In the genomic region with DNA sequence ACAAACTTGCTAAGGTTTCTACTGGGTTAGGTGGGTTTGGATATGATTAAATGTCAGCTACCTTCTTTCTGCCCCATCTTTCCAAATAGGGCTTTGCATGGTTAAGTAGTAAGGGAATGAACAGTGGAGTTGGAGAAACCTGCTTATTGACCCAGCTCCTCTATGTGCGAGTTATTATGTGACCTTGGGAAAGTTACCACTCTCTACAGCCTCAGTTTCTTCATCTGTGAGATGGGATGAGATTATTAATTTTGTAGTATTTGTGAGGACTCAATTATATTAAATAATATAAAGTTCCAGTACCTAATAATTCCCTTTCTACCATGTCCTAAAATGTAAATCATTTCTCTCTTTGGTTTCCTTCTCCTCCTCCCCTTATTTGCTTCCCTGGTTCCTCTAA, we compare ENCODE assay signal across 20 cellular contexts.
"Had no signal": no experiment of that assay in that cellular context is flagged by ENCODE, and none has a peak within 500 bp of the region (broad histone marks: within the 10 kb centered on the region; RNA-seq: fewer than 3 reads in every experiment).

No MANE protein-coding gene starts in this region.

- H3K4me1 ChIP-seq: neural progenitor cell had no signal

- H3K36me3 ChIP-seq: neural progenitor cell, neutrophil, right atrium auricular region, uterus had no signal

- DNase-seq: islet precursor cell; left ventricle myocardium inferior; mesendoderm; naive B cell; natural killer cell; nephron progenitor cell; occipital lobe; spleen; stimulated activated CD4-positive, alpha-beta T cell treated with anti-CD3 and anti-CD28 coated beads, Interleukin-4, amount 100 ng/mL, for 24 hours; stimulated activated naive CD4-positive, alpha-beta T cell; substantia nigra; uterus had no signal

- H3K9ac ChIP-seq: neural progenitor cell had no signal

- H3K27ac ChIP-seq: left ventricle myocardium inferior, neural progenitor cell, neutrophil, right atrium auricular region, skin epidermis, spleen, tibial nerve, uterus had no signal

- H3K27me3 ChIP-seq: neural progenitor cell, neutrophil, right atrium auricular region, spleen, tibial nerve, uterus had no signal

- H3K4me2 ChIP-seq: neural progenitor cell had no signal

- H3K9me3 ChIP-seq: left ventricle myocardium inferior, neutrophil, right atrium auricular region, spleen, tibial nerve, uterus had no signal

- ATAC-seq: natural killer cell; sciatic nerve; stimulated activated effector memory CD8-positive, alpha-beta T cell treated with anti-CD3 and anti-CD28 coated beads, Interleukin-12 subunit alpha, Interleukin-12 subunit beta, amount 100 ng/mL, for 72 hours had no signal

- H2AFZ ChIP-seq: neural progenitor cell had no signal

- H3K4me3 ChIP-seq: left ventricle myocardium inferior, lung, neural progenitor cell, right atrium auricular region, skin epidermis, spleen, tibial nerve, uterus had no signal
